17 cellular contexts compared by ENCODE assay signal in the genomic region with DNA sequence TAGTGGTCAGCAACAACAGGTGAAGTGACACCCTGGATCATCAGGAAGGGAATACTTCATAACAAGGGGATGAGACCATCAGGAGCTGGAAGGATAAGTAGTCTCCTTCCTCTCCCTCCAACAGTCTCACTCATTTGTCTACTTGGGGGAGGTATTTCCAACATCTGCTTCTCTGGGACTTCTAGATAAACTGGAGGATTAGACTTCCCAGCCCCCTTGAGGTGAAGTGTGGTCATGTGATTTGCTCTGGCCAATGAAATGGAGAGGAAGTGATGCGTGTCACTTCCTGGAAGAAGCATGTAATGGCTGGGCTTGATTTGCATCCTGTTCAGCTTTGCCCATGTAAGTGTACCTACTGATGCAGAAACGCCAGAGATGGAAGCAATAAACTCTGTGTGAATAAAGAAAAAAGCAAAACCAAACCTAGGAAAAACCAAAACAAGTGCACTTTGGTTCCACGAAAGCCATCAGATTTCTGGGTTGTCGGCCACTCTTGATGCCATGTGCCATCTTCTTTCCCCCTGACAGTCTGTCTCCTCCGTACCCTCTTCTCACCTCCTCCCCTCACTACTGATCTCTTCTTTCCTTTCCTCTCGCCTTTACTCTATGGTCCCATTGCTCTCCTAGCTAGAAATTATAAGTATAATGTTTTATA.
DNase-seq lines count a peak whose midpoint lies in the region; ATAC-seq and TF ChIP-seq lines count a peak whose summit lies in the region.
"Had no signal": no experiment of that assay in that cellular context is flagged by ENCODE, and none has a peak within 500 bp of the region (broad histone marks: within the 10 kb centered on the region; RNA-seq: fewer than 3 reads in every experiment).

No MANE protein-coding gene starts in this region.

- peak overlapping the region; percentile 100 for H3K27ac Mint-ChIP-seq in memory B cell
- H3K27ac Mint-ChIP-seq: progenitor cell of endocrine pancreas, T-helper 17 cell had no signal

- H3K4me3 Mint-ChIP-seq in memory B cell, result peak overlapping the region; percentile 28
- H3K4me3 Mint-ChIP-seq: T-helper 17 cell had no signal

- in situ Hi-C loops in GM18951 (cut with MboI; ENCODE audit: low sequenced_read_pairs, unreplicated experiment), result no loop called here

- DNase-seq in NCI-H82 (lab: John Stamatoyannopoulos, UW) (peak; percentile 68), NCI-H82 treated with DMSO at 0.1 percent for 48 hours (lab: John Stamatoyannopoulos, UW; ENCODE audit: unreplicated experiment) (no peak), RKO (ENCODE audit: low spot score) (peak; percentile 16), memory B cell (ENCODE audit: low spot score in 2 of 2) (peak in 1 of 2 donors; percentile 54), activated gamma-delta T cell treated with Interleukin-2 at 50 U/mL for 16 hours (no peak), epidermal melanocyte (ENCODE audit: insufficient read length, low spot score) (no peak)
- DNase-seq: activated effector memory CD4-positive, alpha-beta T cell treated with Interleukin-2 at 50 U/mL for 16 hours; effector CD4-positive, alpha-beta T cell; gastrocnemius medialis; islet precursor cell; Kasumi-1; mucosa of descending colon; PC-9; T-helper 17 cell had no signal

- peaks cover 50% of the 10 kb centered on the region for H3K4me1 Mint-ChIP-seq in memory B cell

- peak; percentile 15 for ATAC-seq in memory B cell (ENCODE audit: low read depth)
- ATAC-seq in HG03175 (IDR thresholded peaks at IDR 0.05; ENCODE audit: unreplicated experiment), result no peak
- ATAC-seq: gastrocnemius medialis, mucosa of descending colon, T-helper 17 cell had no signal

- peaks cover 3% of the 10 kb centered on the region for H3K36me3 Mint-ChIP-seq in memory B cell

- peak; percentile 42 for TF ChIP-seq POLR2A in GM18951 (IDR thresholded peaks at IDR 0.05; ENCODE audit: extremely low read depth, insufficient read depth, insufficient read length)

- peaks cover 4% of the 10 kb centered on the region for H3K9me3 Mint-ChIP-seq in memory B cell

- H3K27me3 Mint-ChIP-seq in memory B cell, result no peaks in the 10 kb centered on the region
- H3K27me3 Mint-ChIP-seq: progenitor cell of endocrine pancreas, T-helper 17 cell had no signal

Comparison
In these comparisons a context has a peak if more than half of its experiments do, and no peak if none do; other contexts are left out.
1. DNase-seq: peak in NCI-H82 (single experiment) and RKO (single experiment); none in NCI-H82 treated with DMSO at 0.1 percent for 48 hours (single experiment), activated gamma-delta T cell treated with Interleukin-2 at 50 U/mL for 16 hours (single experiment) and epidermal melanocyte (single experiment).